Comparison of ENCODE assay signal across 14 cellular contexts in genomic region chr17:64071111-64071510, GRCh38. TPM values are rescaled to one million over a fixed set of nuclear protein-coding genes. Genes with fewer than 3 reads are reported as not detected.
DNase-seq lines count a peak whose midpoint lies in the region; ATAC-seq, FAIRE-seq and TF ChIP-seq lines count a peak whose summit lies in the region.
"Had no signal": no experiment of that assay in that cellular context is flagged by ENCODE, and none has a peak within 500 bp of the region (broad histone marks: within the 10 kb centered on the region; RNA-seq: fewer than 3 reads in every experiment).

No MANE protein-coding gene starts in this region.

- H3K4me1 ChIP-seq in A549: peaks cover 24% of the 10 kb centered on the region
- peaks cover 22% of the 10 kb centered on the region for H3K4me1 ChIP-seq in CD8-positive, alpha-beta T cell (ENCODE audit: insufficient read depth, low read length)

- no peak for TF ChIP-seq POLR2A in A549 (IDR thresholded peaks at IDR 0.05; ENCODE audit: low read length)

- no peak overlapping the region for H3K4me3 ChIP-seq in A549
- H3K4me3 ChIP-seq in CD8-positive, alpha-beta T cell (ENCODE audit: low read depth, low read length): no peak overlapping the region
- H3K4me3 ChIP-seq: HAP-1 had no signal

- FAIRE-seq in A549 (lab: Jason Lieb, UNC): no peak
- FAIRE-seq: H1, HTR-8/SVneo had no signal

- H3K4me2 ChIP-seq in A549: no peak overlapping the region

- 92% methylated on average over 3 of the region's 3 CpGs for WGBS in A549 (ENCODE audit: missing lambda C conversion rate)

- H3K9me3 ChIP-seq in A549: peaks cover 18% of the 10 kb centered on the region
- H3K9me3 ChIP-seq in CD8-positive, alpha-beta T cell (ENCODE audit: low read length): peaks cover 18% of the 10 kb centered on the region
- H3K9me3 ChIP-seq: HAP-1 had no signal

- no peaks in the 10 kb centered on the region for H3K27me3 ChIP-seq in CD8-positive, alpha-beta T cell (ENCODE audit: insufficient read depth, low read length)

- TF ChIP-seq EP300 in A549 (IDR thresholded peaks at IDR 0.05): no peak

- H3K27ac Mint-ChIP-seq in activated CD4-positive, alpha-beta T cell treated with anti-CD3 and anti-CD28 coated beads, Interleukin-2, amount 10 ng/mL, durations not matched to agents 7 days and 5 days: peak overlapping the region; percentile 33
- no peak overlapping the region for H3K27ac Mint-ChIP-seq in activated CD4-positive, alpha-beta T cell treated with anti-CD3 and anti-CD28 coated beads, Interleukin-2, amount 10 ng/mL, durations not matched to agents 24 days and 14 days
- H3K27ac Mint-ChIP-seq in CD8-positive, alpha-beta T cell: peak overlapping the region; percentile 62
- H3K27ac Mint-ChIP-seq in immature natural killer cell: peak overlapping the region in 5 of 6 donors; percentile 67 to 84 (median 72)
- H3K27ac Mint-ChIP-seq: B cell, HFFc6 had no signal

- TF ChIP-seq RAD21 in A549 (conservative IDR thresholded peaks at IDR 0.05 in 1 of 2, IDR thresholded peaks at IDR 0.05 in 1 of 2): no peak

- peak overlapping the region in 1 of 2 experiments; percentile 12; a peak in 1 of 6 replicates for H3K27ac ChIP-seq in A549
- H3K27ac ChIP-seq in CD8-positive, alpha-beta T cell (ENCODE audit: low read depth, low read length): no peak overlapping the region

- POLR2A ChIA-PET in activated CD4-positive, alpha-beta T cell treated with anti-CD3 and anti-CD28 coated beads, Interleukin-2, amount 10 ng/mL, durations not matched to agents 7 days and 5 days (lab: Charles Lee): no interaction called here
- POLR2A ChIA-PET in A549 (lab: Yijun Ruan, JAX): no interaction called here
- POLR2A ChIA-PET in CD8-positive, alpha-beta T cell (lab: Charles Lee): no interaction called here

- no peaks in the 10 kb centered on the region for H3K27me3 Mint-ChIP-seq in activated CD4-positive, alpha-beta T cell treated with anti-CD3 and anti-CD28 coated beads, Interleukin-2, amount 10 ng/mL, durations not matched to agents 7 days and 5 days
- no peaks in the 10 kb centered on the region for H3K27me3 Mint-ChIP-seq in activated CD4-positive, alpha-beta T cell treated with anti-CD3 and anti-CD28 coated beads, Interleukin-2, amount 10 ng/mL, durations not matched to agents 24 days and 14 days
- H3K27me3 Mint-ChIP-seq in CD8-positive, alpha-beta T cell (ENCODE audit: low read depth): no peaks in the 10 kb centered on the region
- H3K27me3 Mint-ChIP-seq in immature natural killer cell (ENCODE audit: low read depth in 3 of 3): peaks cover 4 to 10% (median 10%) of the 10 kb centered on the region in 3 donors
- H3K27me3 Mint-ChIP-seq: B cell had no signal

- no peak for ATAC-seq in A549
- ATAC-seq in CD8-positive, alpha-beta T cell: no peak

- H3K4me1 Mint-ChIP-seq in activated CD4-positive, alpha-beta T cell treated with anti-CD3 and anti-CD28 coated beads, Interleukin-2, amount 10 ng/mL, durations not matched to agents 7 days and 5 days: peaks cover 39% of the 10 kb centered on the region
- peaks cover 32% of the 10 kb centered on the region for H3K4me1 Mint-ChIP-seq in activated CD4-positive, alpha-beta T cell treated with anti-CD3 and anti-CD28 coated beads, Interleukin-2, amount 10 ng/mL, durations not matched to agents 24 days and 14 days
- peaks cover 32% of the 10 kb centered on the region for H3K4me1 Mint-ChIP-seq in CD8-positive, alpha-beta T cell (ENCODE audit: low read depth)
- H3K4me1 Mint-ChIP-seq in immature natural killer cell: peaks cover 30 to 48% of the 10 kb centered on the region in 2 donors

- no peak for DNase-seq in activated CD4-positive, alpha-beta T cell treated with anti-CD3 and anti-CD28 coated beads, Interleukin-2, amount 10 ng/mL, durations not matched to agents 7 days and 5 days
- DNase-seq in activated CD4-positive, alpha-beta T cell treated with anti-CD3 and anti-CD28 coated beads, Interleukin-2, amount 10 ng/mL, durations not matched to agents 24 days and 14 days: no peak
- DNase-seq in A549 (ENCODE audit: low read depth in 1 of 2, low spot score in 1 of 2) (no peak), immature natural killer cell (no peak), cerebellum (ENCODE audit: low spot score) (no peak)
- no peak for DNase-seq in CD8-positive, alpha-beta T cell
- no peak for DNase-seq in activated effector memory CD4-positive, alpha-beta T cell treated with anti-CD3 and anti-CD28 coated beads, Interleukin-2, amount 50 U/mL, for 16 hours
- DNase-seq: C1 segment of cervical spinal cord, DMS53, HFFc6 had no signal

- peaks cover 91% of the 10 kb centered on the region for H3K36me3 Mint-ChIP-seq in activated CD4-positive, alpha-beta T cell treated with anti-CD3 and anti-CD28 coated beads, Interleukin-2, amount 10 ng/mL, durations not matched to agents 7 days and 5 days (ENCODE audit: low read depth)
- H3K36me3 Mint-ChIP-seq in activated CD4-positive, alpha-beta T cell treated with anti-CD3 and anti-CD28 coated beads, Interleukin-2, amount 10 ng/mL, durations not matched to agents 24 days and 14 days (ENCODE audit: low read depth): peaks cover 84% of the 10 kb centered on the region
- H3K36me3 Mint-ChIP-seq in CD8-positive, alpha-beta T cell: peaks cover 83% of the 10 kb centered on the region
- peaks cover 58 to 81% (median 63%) of the 10 kb centered on the region in 3 donors for H3K36me3 Mint-ChIP-seq in immature natural killer cell

- no peak for TF ChIP-seq CTCF in A549 (IDR thresholded peaks at IDR 0.05)
- no peak for TF ChIP-seq CTCF in CD8-positive, alpha-beta T cell (IDR thresholded peaks at IDR 0.05)

- peaks cover 25% of the 10 kb centered on the region for H3K36me3 ChIP-seq in CD8-positive, alpha-beta T cell (ENCODE audit: insufficient read depth, low read length)

- H3K9me3 Mint-ChIP-seq in activated CD4-positive, alpha-beta T cell treated with anti-CD3 and anti-CD28 coated beads, Interleukin-2, amount 10 ng/mL, durations not matched to agents 7 days and 5 days: peaks cover 24% of the 10 kb centered on the region
- H3K9me3 Mint-ChIP-seq in activated CD4-positive, alpha-beta T cell treated with anti-CD3 and anti-CD28 coated beads, Interleukin-2, amount 10 ng/mL, durations not matched to agents 24 days and 14 days: peaks cover 16% of the 10 kb centered on the region
- H3K9me3 Mint-ChIP-seq in CD8-positive, alpha-beta T cell: peaks cover 21% of the 10 kb centered on the region
- H3K9me3 Mint-ChIP-seq in immature natural killer cell: peaks cover 0 to 19% (median 13%) of the 10 kb centered on the region in 6 donors

- intact Hi-C loops in activated CD4-positive, alpha-beta T cell treated with anti-CD3 and anti-CD28 coated beads, Interleukin-2, amount 10 ng/mL, durations not matched to agents 24 days and 14 days (cut with micrococcal nuclease): no loop called here
- intact Hi-C loops in CD8-positive, alpha-beta T cell (cut with DNase I, micrococcal nuclease): no loop called here

- no peak overlapping the region for H3K4me3 Mint-ChIP-seq in activated CD4-positive, alpha-beta T cell treated with anti-CD3 and anti-CD28 coated beads, Interleukin-2, amount 10 ng/mL, durations not matched to agents 7 days and 5 days
- no peak overlapping the region for H3K4me3 Mint-ChIP-seq in activated CD4-positive, alpha-beta T cell treated with anti-CD3 and anti-CD28 coated beads, Interleukin-2, amount 10 ng/mL, durations not matched to agents 24 days and 14 days
- H3K4me3 Mint-ChIP-seq in CD8-positive, alpha-beta T cell: no peak overlapping the region
- no peak overlapping the region for H3K4me3 Mint-ChIP-seq in immature natural killer cell
- H3K4me3 Mint-ChIP-seq: B cell, HFFc6 had no signal

- CTCF ChIA-PET in activated CD4-positive, alpha-beta T cell treated with anti-CD3 and anti-CD28 coated beads, Interleukin-2, amount 10 ng/mL, durations not matched to agents 7 days and 5 days (lab: Charles Lee): interaction anchor here (0.7 to 1.7 kb wide), 4 partner anchors 8 to 62 kb away, joined by 3 to 6 read pairs (median 4); no protein-coding TSS in a partner anchor
- CTCF ChIA-PET in A549 (lab: Yijun Ruan, JAX): interaction anchor here (1.1 to 4.6 kb wide), 4 partner anchors 13 to 151 kb away, joined by 3 to 24 read pairs (median 4); no protein-coding TSS in a partner anchor
- CTCF ChIA-PET in CD8-positive, alpha-beta T cell (lab: Charles Lee): interaction anchor here (0.9 to 12.9 kb wide), 3 partner anchors 14 to 63 kb away, joined by 3 to 220 read pairs (median 6); partner anchors contain the start of gene ERN1

TF ChIP-seq in A549, 52 proteins besides CTCF, POLR2A, EP300 and RAD21:
- TF ChIP-seq HOXA7 (CRISPR knock-in tag; IDR thresholded peaks at IDR 0.05) (no peak), MAFK (IDR thresholded peaks at IDR 0.05; ENCODE audit: partially characterized antibody) (peak; percentile 57)

RNA-seq across cellular contexts. Expression of gene ICAM2, which starts 50.7 kb away (rescaled TPM):
- 100 to 1,000 TPM; 113 to 116 TPM for total RNA-seq in activated CD4-positive, alpha-beta T cell treated with anti-CD3 and anti-CD28 coated beads, Interleukin-2, amount 10 ng/mL, durations not matched to agents 7 days and 5 days
- total RNA-seq in activated CD4-positive, alpha-beta T cell treated with anti-CD3 and anti-CD28 coated beads, Interleukin-2, amount 10 ng/mL, durations not matched to agents 24 days and 14 days: 62.2 TPM in 2 replicates
- polyA plus RNA-seq in A549 (2011; rRNA removed) (not detected in 2 replicates), A549 (2017; fragmentation: RNase III; extraction: RNeasy Plus Mini Kit Qiagen cat#74134 plus additional on column Dnase treatment) (not detected in 3 replicates), immature natural killer cell (100 to 1,000 TPM; 327 to 535 (median 329) TPM)
- 0.04 and 0.10 TPM in 2 replicates for polyA plus RNA-seq in A549 (2012; cell fraction: cytosol; rRNA removed)
- polyA plus RNA-seq in A549 (2012; cell fraction: nucleus; rRNA removed): 0.18 TPM in 1 of 2 replicates, not detected in the other
- polyA minus RNA-seq in A549 (2011; rRNA and poly(A)+ RNA removed): not detected in 2 replicates
- 10 to 100 TPM; 38.0 to 38.7 TPM for total RNA-seq in CD8-positive, alpha-beta T cell
- total RNA-seq in cerebellum: 6.3 TPM

RNA-seq across cellular contexts. Expression of gene ERN1, which starts 58.8 kb away (rescaled TPM):
- 10 to 100 TPM; 50.1 to 57.5 TPM for total RNA-seq in activated CD4-positive, alpha-beta T cell treated with anti-CD3 and anti-CD28 coated beads, Interleukin-2, amount 10 ng/mL, durations not matched to agents 7 days and 5 days
- 41.3 and 52.1 TPM in 2 replicates for total RNA-seq in activated CD4-positive, alpha-beta T cell treated with anti-CD3 and anti-CD28 coated beads, Interleukin-2, amount 10 ng/mL, durations not matched to agents 24 days and 14 days
- 19.8 and 23.3 TPM in 2 replicates for polyA plus RNA-seq in A549 (2011; rRNA removed)
- polyA plus RNA-seq in A549 (2012; cell fraction: cytosol; rRNA removed): 4.5 and 4.6 TPM in 2 replicates
- polyA plus RNA-seq in A549 (2012; cell fraction: nucleus; rRNA removed): 7.3 and 8.1 TPM in 2 replicates
- 3.5 to 4.1 TPM (median 3.7 TPM) in 3 replicates for polyA plus RNA-seq in A549 (2017; fragmentation: RNase III; extraction: RNeasy Plus Mini Kit Qiagen cat#74134 plus additional on column Dnase treatment)
- polyA minus RNA-seq in A549 (2011; rRNA and poly(A)+ RNA removed): 39.3 and 44.8 TPM in 2 replicates
- total RNA-seq in CD8-positive, alpha-beta T cell: 10 to 100 TPM; 57.1 to 64.0 TPM
- polyA plus RNA-seq in immature natural killer cell: 10 to 100 TPM; 30.7 to 52.9 (median 31.3) TPM
- 8.7 TPM for total RNA-seq in cerebellum
